In genomic region chr14:61598980-61599379, GRCh38 we compare ENCODE assay signal across 1 cellular context.
TF ChIP-seq lines count a peak whose summit lies in the region.

No MANE protein-coding gene starts in this region.

TF ChIP-seq in GM23338, 12 proteins besides CTCF, POLR2A, EP300 and RAD21 (continued from another document):
- TF ChIP-seq REST (IDR thresholded peaks at IDR 0.05; ENCODE audit: unreplicated experiment), result no peak
